In genomic region chr6:90413867-90414266, GRCh38 we compare ENCODE assay signal across 8 cellular contexts.
DNase-seq lines count a peak whose midpoint lies in the region; ATAC-seq and TF ChIP-seq lines count a peak whose summit lies in the region.
"Had no signal": no experiment of that assay in that cellular context is flagged by ENCODE, and none has a peak within 500 bp of the region (broad histone marks: within the 10 kb centered on the region; RNA-seq: fewer than 3 reads in every experiment).

No MANE protein-coding gene starts in this region.

- 0 out of 2 replicates have a peak, but pooled peaks cover 3% of the 10 kb centered on the region for H3K27me3 ChIP-seq in HUES48 (ENCODE audit: control insufficient read depth, insufficient read depth, low read length)
- H3K27me3 ChIP-seq in ascending aorta: no peaks in the 10 kb centered on the region
- H3K27me3 ChIP-seq: SJSA1 had no signal

- ATAC-seq in GM19328 (IDR thresholded peaks at IDR 0.05; ENCODE audit: unreplicated experiment): no peak

- peak overlapping the region; percentile 44; the same call in 1 of the 2 replicates for H3K4me3 ChIP-seq in HUES48 (ENCODE audit: low read depth, low read length)
- H3K4me3 ChIP-seq in ascending aorta: peak overlapping the region; percentile 37 to 53
- H3K4me3 ChIP-seq: SJSA1 had no signal

- no peak overlapping the region for H3K9ac ChIP-seq in HUES48 (ENCODE audit: low read depth, low read length)

- peak overlapping the region; percentile 14 for H3K27ac ChIP-seq in HUES48 (ENCODE audit: low read depth, low read length)
- H3K27ac ChIP-seq in ascending aorta: no peak overlapping the region
- H3K27ac ChIP-seq: SJSA1 had no signal

- H3K36me3 ChIP-seq in HUES48 (ENCODE audit: control insufficient read depth, insufficient read depth, low read length): no peaks in the 10 kb centered on the region
- no peaks in the 10 kb centered on the region for H3K36me3 ChIP-seq in ascending aorta
- H3K36me3 ChIP-seq: SJSA1 had no signal

- intact Hi-C loops in ascending aorta (cut with DNase I): no loop called here

- peaks cover 17% of the 10 kb centered on the region; the same call in 1 of the 2 replicates for H3K4me1 ChIP-seq in HUES48 (ENCODE audit: control insufficient read depth, insufficient read depth, low read length)
- no peaks in the 10 kb centered on the region for H3K4me1 ChIP-seq in ascending aorta

- TF ChIP-seq CTCF in ascending aorta (IDR thresholded peaks at IDR 0.05): no peak

- DNase-seq in T follicular helper cell (ENCODE audit: low read depth) (peak; percentile 55), ascending aorta (ENCODE audit: low spot score in 2 of 2) (no peak), left kidney (ENCODE audit: low read depth, low spot score) (peak; percentile 91), RKO (ENCODE audit: low spot score) (no peak)
- DNase-seq in stimulated activated CD8-positive, alpha-beta memory T cell treated with anti-CD3 and anti-CD28 coated beads, Interleukin-12 subunit alpha, Interleukin-12 subunit beta, amount 100 ng/mL, for 1 hour (ENCODE audit: low read depth): peak; percentile 59

- H3K9me3 ChIP-seq in HUES48 (ENCODE audit: control insufficient read depth, insufficient read depth, low read length) (no peaks in the 10 kb centered on the region), ascending aorta (no peaks in the 10 kb centered on the region)
- H3K9me3 ChIP-seq: SJSA1 had no signal

Comparison
In these comparisons a context has a peak if more than half of its experiments do, and no peak if none do; other contexts are left out.
1. DNase-seq: peak in T follicular helper cell (single experiment), left kidney (single experiment) and stimulated activated CD8-positive, alpha-beta memory T cell treated with anti-CD3 and anti-CD28 coated beads, Interleukin-12 subunit alpha, Interleukin-12 subunit beta, amount 100 ng/mL, for 1 hour (single experiment); none in ascending aorta (0 of 2) and RKO (single experiment).